Comparison of ENCODE assay signal across 11 cellular contexts in the genomic region with DNA sequence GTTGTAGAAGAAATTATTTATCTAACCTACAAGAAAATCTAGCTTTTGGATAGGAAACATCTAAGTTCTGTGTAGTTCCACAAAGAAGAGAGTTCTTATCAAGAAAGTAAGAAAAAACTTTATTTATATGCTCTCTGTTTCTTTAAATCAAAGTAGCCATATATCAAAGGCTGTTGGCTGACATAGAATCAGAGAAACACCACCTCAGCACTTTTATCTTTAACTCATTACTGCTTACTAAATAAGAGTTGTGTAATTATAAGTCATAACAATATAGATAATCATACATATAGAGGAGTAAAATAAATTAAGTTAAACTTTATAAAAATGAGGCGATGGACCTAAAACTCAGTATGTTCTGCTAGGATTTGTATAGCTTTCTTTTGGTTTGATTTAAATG.
"Had no signal": no experiment of that assay in that cellular context is flagged by ENCODE, and none has a peak within 500 bp of the region (broad histone marks: within the 10 kb centered on the region; RNA-seq: fewer than 3 reads in every experiment).

No MANE protein-coding gene starts in this region.

- ATAC-seq: GM23338, HCT116 had no signal

- DNase-seq: GM23248, GOT3, H7, H9, HCEC 1CT, HFFc6 had no signal

- H3K27ac ChIP-seq: GM23248 had no signal

- H3K4me2 ChIP-seq: GM23338 had no signal

- H3K9me3 ChIP-seq: HAP-1 had no signal

- H2AFZ ChIP-seq: GM23248, GM23338 had no signal

- FAIRE-seq: H1, H54 had no signal

- H3K36me3 ChIP-seq: HAP-1 had no signal

- H3K4me3 ChIP-seq: GM23248, GM23338, HAP-1 had no signal

- H3K4me1 ChIP-seq: HAP-1 had no signal

- H3K9ac ChIP-seq: GM23248 had no signal
